ENCODE assay signal across 22 cellular contexts in the genomic region with DNA sequence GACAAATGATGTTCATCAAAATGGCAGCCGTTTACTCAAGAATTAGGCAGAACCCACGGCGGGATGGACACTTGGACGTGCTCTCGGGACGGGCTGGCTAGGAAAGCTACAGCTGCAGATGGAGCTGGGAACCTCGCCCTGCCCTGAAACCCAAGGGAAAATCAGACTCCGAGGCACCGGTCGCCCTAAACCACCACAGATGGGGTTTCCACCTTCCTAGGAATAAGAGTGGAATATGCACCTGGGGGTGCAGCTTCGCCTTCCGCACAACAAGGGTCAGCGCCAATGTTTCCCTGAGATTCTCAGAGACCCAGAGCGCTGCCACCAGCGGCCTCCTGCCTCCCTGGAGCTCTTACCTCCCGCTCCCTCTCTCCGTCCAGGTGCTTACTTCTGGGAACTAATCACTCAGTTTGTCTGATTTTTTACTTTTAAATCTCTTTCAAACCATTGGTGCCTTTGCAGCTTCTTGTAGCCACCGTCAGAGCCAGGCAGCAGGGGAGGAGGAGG.
"Had no signal": no experiment of that assay in that cellular context is flagged by ENCODE, and none has a peak within 500 bp of the region (broad histone marks: within the 10 kb centered on the region; RNA-seq: fewer than 3 reads in every experiment).

No MANE protein-coding gene starts in this region.

- DNase-seq: activated B cell treated with CpG ODN at 0.5 μM for 24 hours; activated CD4-positive, alpha-beta T cell treated with anti-CD3 and anti-CD28 coated beads for 4 hours; activated CD4-positive, alpha-beta T cell treated with anti-CD3 and anti-CD28 coated beads, Interleukin-2, amount 50 U/mL, for 48 hours; activated effector memory CD4-positive, alpha-beta T cell treated with Interleukin-2 at 50 U/mL for 16 hours; activated naive CD4-positive, alpha-beta T cell treated with anti-CD3 and anti-CD28 coated beads for 36 hours; activated naive CD8-positive, alpha-beta T cell treated with anti-CD3 and anti-CD28 coated beads, Interleukin-2, amount 10 ng/mL, durations not matched to agents 7 days and 5 days; activated T-cell treated with anti-CD3 and anti-CD28 coated beads, Interleukin-2, amount 50 U/mL, for 48 hours; amniotic stem cell; dermis blood vessel endothelial cell; effector memory CD8-positive, alpha-beta T cell; gastrocnemius medialis; hippocampal formation; left cardiac atrium; occipital lobe; posterior cingulate gyrus; stimulated activated CD4-positive, alpha-beta T cell treated with anti-CD3 and anti-CD28 coated beads, Interleukin-12 subunit alpha, Interleukin-12 subunit beta, amount 100 ng/mL, for 4 hours; trophoblast cell; uterus had no signal

- H3K4me1 ChIP-seq: uterus had no signal

- H3K27me3 Mint-ChIP-seq: activated B cell treated with CpG ODN at 0.5 μM for 24 hours; activated naive CD8-positive, alpha-beta T cell treated with anti-CD3 and anti-CD28 coated beads, Interleukin-2, amount 10 ng/mL, durations not matched to agents 7 days and 5 days; effector memory CD8-positive, alpha-beta T cell; stimulated activated naive CD8-positive, alpha-beta T cell treated with anti-CD3 and anti-CD28 coated beads, Interleukin-15, Interleukin-2, amounts not matched to agents 100 ng/mL and 50 ng/mL, for 24 hours had no signal

- H3K36me3 Mint-ChIP-seq: activated naive CD8-positive, alpha-beta T cell treated with anti-CD3 and anti-CD28 coated beads, Interleukin-2, amount 10 ng/mL, durations not matched to agents 7 days and 5 days had no signal

- H3K4me3 ChIP-seq: gastrocnemius medialis, suprapubic skin, uterus had no signal

- H3K9me3 Mint-ChIP-seq: effector memory CD8-positive, alpha-beta T cell had no signal

- H3K27me3 ChIP-seq: gastrocnemius medialis, suprapubic skin, uterus had no signal

- H3K27ac ChIP-seq: gastrocnemius medialis, suprapubic skin, uterus had no signal

- H3K27ac Mint-ChIP-seq: activated B cell treated with CpG ODN at 0.5 μM for 24 hours; activated naive CD8-positive, alpha-beta T cell treated with anti-CD3 and anti-CD28 coated beads, Interleukin-2, amount 10 ng/mL, durations not matched to agents 7 days and 5 days; nephron; stimulated activated naive CD8-positive, alpha-beta T cell treated with anti-CD3 and anti-CD28 coated beads, Interleukin-15, Interleukin-2, amounts not matched to agents 100 ng/mL and 50 ng/mL, for 24 hours; T-helper 1 cell treated with Interleukin-12 subunit alpha and Interleukin-12 subunit beta and Interleukin-4 antibody, amounts not matched to agents 30 μg/mL and 1 μg/mL, for 36 hours had no signal

- H3K4me3 Mint-ChIP-seq: activated B cell treated with CpG ODN at 0.5 μM for 24 hours; activated naive CD4-positive, alpha-beta T cell treated with anti-CD3 and anti-CD28 coated beads for 36 hours; activated naive CD8-positive, alpha-beta T cell treated with anti-CD3 and anti-CD28 coated beads, Interleukin-2, amount 10 ng/mL, durations not matched to agents 7 days and 5 days; effector memory CD8-positive, alpha-beta T cell; stimulated activated naive CD8-positive, alpha-beta T cell treated with anti-CD3 and anti-CD28 coated beads, Interleukin-15, Interleukin-2, amounts not matched to agents 100 ng/mL and 50 ng/mL, for 24 hours; T-helper 1 cell treated with Interleukin-12 subunit alpha and Interleukin-12 subunit beta and Interleukin-4 antibody, amounts not matched to agents 30 μg/mL and 1 μg/mL, for 36 hours had no signal

- H3K36me3 ChIP-seq: gastrocnemius medialis, suprapubic skin, uterus had no signal
